Comparison of ENCODE assay signal across 24 cellular contexts in the genomic region with DNA sequence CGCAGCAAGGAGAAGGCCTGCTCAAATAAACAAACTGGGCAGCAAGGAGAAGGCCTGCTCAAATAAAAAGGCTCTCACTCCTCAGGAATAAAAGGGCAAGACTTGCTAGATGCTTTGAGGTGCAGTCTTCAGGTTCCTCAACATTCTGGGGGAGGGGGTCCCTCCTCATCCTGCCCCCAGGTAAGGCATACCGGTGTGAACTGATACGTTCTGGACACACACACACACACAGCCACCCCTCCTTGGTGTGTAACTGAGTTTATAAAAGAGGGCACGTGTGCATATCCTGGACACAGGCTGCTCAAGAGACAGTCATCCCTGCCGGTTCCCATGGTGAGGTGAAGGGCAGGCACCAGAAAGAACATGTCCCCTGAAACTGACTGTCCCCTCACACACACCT. TPM values are rescaled to one million over a fixed set of nuclear protein-coding genes. Genes with fewer than 3 reads are reported as not detected.
"Had no signal": no experiment of that assay in that cellular context is flagged by ENCODE, and none has a peak within 500 bp of the region (broad histone marks: within the 10 kb centered on the region; RNA-seq: fewer than 3 reads in every experiment).

No MANE protein-coding gene starts in this region.

- DNase-seq: activated B cell treated with CpG ODN at 0.5 μM for 24 hours; activated CD4-positive, alpha-beta T cell treated with anti-CD3 and anti-CD28 coated beads for 1 hour; activated CD4-positive, alpha-beta T cell treated with anti-CD3 and anti-CD28 coated beads, Interleukin-2, amount 50 U/mL, for 1 hour; activated CD8-positive, alpha-beta memory T cell treated with anti-CD3 and anti-CD28 coated beads for 24 hours; activated gamma-delta T cell treated with Interleukin-2 at 50 U/mL for 16 hours; activated naive CD4-positive, alpha-beta T cell treated with anti-CD3 and anti-CD28 coated beads, Interleukin-2, amount 10 ng/mL, durations not matched to agents 7 days and 5 days; activated naive CD8-positive, alpha-beta T cell treated with anti-CD3 and anti-CD28 coated beads for 36 hours; activated T-cell treated with anti-CD3 and anti-CD28 coated beads, Interleukin-2, amount 50 U/mL, for 4 hours; caudate nucleus; KG1; NCI-H1092; NCI-H1417 treated with DMSO at 0.1 percent for 48 hours; NCI-H1694; NCI-H2029 treated with DMSO at 0.1 percent for 48 hours; NCI-H345; NCI-H510A; NCI-H526 treated with DMSO at 0.1 percent for 48 hours; NCI-H82; SIG-M5; T-helper 2 cell; T1000 had no signal

- H3K4me3 Mint-ChIP-seq: activated B cell treated with CpG ODN at 0.5 μM for 24 hours; activated naive CD4-positive, alpha-beta T cell treated with anti-CD3 and anti-CD28 coated beads, Interleukin-2, amount 10 ng/mL, durations not matched to agents 7 days and 5 days; activated naive CD8-positive, alpha-beta T cell treated with anti-CD3 and anti-CD28 coated beads for 36 hours; activated T-cell treated with anti-CD3 and anti-CD28 coated beads, Interleukin-2, amount 50 U/mL, for 4 hours had no signal

- H3K27me3 Mint-ChIP-seq: activated B cell treated with CpG ODN at 0.5 μM for 24 hours; activated naive CD4-positive, alpha-beta T cell treated with anti-CD3 and anti-CD28 coated beads, Interleukin-2, amount 10 ng/mL, durations not matched to agents 7 days and 5 days; activated naive CD8-positive, alpha-beta T cell treated with anti-CD3 and anti-CD28 coated beads for 36 hours; IgD-negative memory B cell had no signal

- H3K27ac Mint-ChIP-seq: activated B cell treated with CpG ODN at 0.5 μM for 24 hours; activated naive CD4-positive, alpha-beta T cell treated with anti-CD3 and anti-CD28 coated beads, Interleukin-2, amount 10 ng/mL, durations not matched to agents 7 days and 5 days; activated naive CD8-positive, alpha-beta T cell treated with anti-CD3 and anti-CD28 coated beads for 36 hours; IgD-negative memory B cell had no signal

- H3K9me3 Mint-ChIP-seq: activated B cell treated with CpG ODN at 0.5 μM for 24 hours; activated naive CD4-positive, alpha-beta T cell treated with anti-CD3 and anti-CD28 coated beads, Interleukin-2, amount 10 ng/mL, durations not matched to agents 7 days and 5 days; activated naive CD8-positive, alpha-beta T cell treated with anti-CD3 and anti-CD28 coated beads for 36 hours; activated T-cell treated with anti-CD3 and anti-CD28 coated beads, Interleukin-2, amount 50 U/mL, for 4 hours; IgD-negative memory B cell had no signal

- ATAC-seq: activated T-cell treated with anti-CD3 and anti-CD28 coated beads, Interleukin-2, amount 50 U/mL, for 4 hours had no signal

RNA-seq across cellular contexts. Expression of gene ANKRD53, which starts 11.8 kb away (rescaled TPM):
- total RNA-seq: activated T-cell treated with anti-CD3 and anti-CD28 coated beads, Interleukin-2, amount 50 U/mL, for 4 hours; OCI-LY7; RPMI7951 had no signal

RNA-seq across cellular contexts. Expression of gene ATP6V1B1, which starts 54.5 kb away (rescaled TPM):
- total RNA-seq: activated B cell treated with CpG ODN at 0.5 μM for 24 hours; activated naive CD8-positive, alpha-beta T cell treated with anti-CD3 and anti-CD28 coated beads for 36 hours; activated T-cell treated with anti-CD3 and anti-CD28 coated beads, Interleukin-2, amount 50 U/mL, for 4 hours; OCI-LY7 had no signal
